8 cellular contexts compared by ENCODE assay signal in genomic region chr21:42227909-42228708, GRCh38. TPM values are rescaled to one million over a fixed set of nuclear protein-coding genes. Genes with fewer than 3 reads are reported as not detected.
DNase-seq lines count a peak whose midpoint lies in the region; ATAC-seq and TF ChIP-seq lines count a peak whose summit lies in the region.

No MANE protein-coding gene starts in this region.

- ATAC-seq in GM18498 (IDR thresholded peaks at IDR 0.05; ENCODE audit: unreplicated experiment) = peak; percentile 82
- ATAC-seq in right lobe of liver = peak; percentile 92 to 95 (median 94)

- POLR2A ChIA-PET in HEK293T (lab: Yijun Ruan, JAX) = no interaction called here

- H4K20me1 ChIP-seq in MM.1S (ENCODE audit: insufficient read depth, low read length) = no peaks in the 10 kb centered on the region

- 64% methylated on average over 6 of the region's 10 CpGs for WGBS in right lobe of liver (ENCODE audit: insufficient coverage, low coverage, low lambda C conversion rate, missing lambda C conversion rate)

- 0 out of 2 replicates have a peak overlapping the region, but pooled peaks have one; percentile 15 for H3K4me3 ChIP-seq in MM.1S (ENCODE audit: low read length)
- no peak overlapping the region for H3K4me3 ChIP-seq in right lobe of liver

- H3K27ac ChIP-seq in MM.1S (ENCODE audit: low read length) = peak overlapping the region; percentile 71
- H3K27ac ChIP-seq in cingulate gyrus (ENCODE audit: low read depth, low read length) = peak overlapping the region; percentile 19
- H3K27ac ChIP-seq in right lobe of liver = peak overlapping the region in 1 of 3 donors; percentile 21

- intact Hi-C loops in right lobe of liver (cut with DNase I) = no loop called here

- TF ChIP-seq CTCF in MM.1S (IDR thresholded peaks at IDR 0.05; ENCODE audit: low read length) (no peak), right lobe of liver (IDR thresholded peaks at IDR 0.05) (no peak)

- peak overlapping the region; percentile 52 for H2AFZ ChIP-seq in MM.1S (ENCODE audit: low read length)

- H3K79me2 ChIP-seq in MM.1S (ENCODE audit: low read length) = no peaks in the 10 kb centered on the region

- 0 out of 2 replicates have a peak, but pooled peaks cover 13% of the 10 kb centered on the region for H3K27me3 ChIP-seq in MM.1S (replicated peaks; ENCODE audit: insufficient read depth, low read length)
- H3K27me3 ChIP-seq in right lobe of liver = no peaks in the 10 kb centered on the region

- peak overlapping the region; percentile 71 for H3K4me2 ChIP-seq in MM.1S (ENCODE audit: low read depth, low read length)

- H3K9me3 ChIP-seq in MM.1S (replicated peaks; ENCODE audit: insufficient read depth, low read length) (no peaks in the 10 kb centered on the region), right lobe of liver (no peaks in the 10 kb centered on the region)

- CTCF ChIA-PET in HEK293T (lab: Yijun Ruan, JAX) = no interaction called here

- H3K9ac ChIP-seq in MM.1S (ENCODE audit: low read length) = peak overlapping the region; percentile 20; the same call in 1 of the 2 replicates

- H3F3A ChIP-seq in MM.1S (ENCODE audit: insufficient read depth, low read length) = peaks cover 26% of the 10 kb centered on the region

- no peaks in the 10 kb centered on the region for H3K9me2 ChIP-seq in MM.1S (replicated peaks; ENCODE audit: insufficient read depth, low read length)

- DNase-seq in HEK293T (ENCODE audit: extremely low spot score) (no peak), MM.1S (peak; percentile 96), right lobe of liver (peak; percentile 70 to 86 (median 86)), DMS79 treated with DMSO at 0.1 percent for 48 hours (lab: John Stamatoyannopoulos, UW) (no peak)
- DNase-seq in activated CD4-positive, alpha-beta T cell treated with anti-CD3 and anti-CD28 coated beads for 24 hours (ENCODE audit: low read depth in 2 of 2) = peak; percentile 83 to 88
- peak; percentile 78 for DNase-seq in stimulated activated CD8-positive, alpha-beta memory T cell treated with anti-CD3 and anti-CD28 coated beads, Interleukin-15, amount 100 ng/mL, for 1 hour (ENCODE audit: low read depth)

- H3K4me1 ChIP-seq in MM.1S (ENCODE audit: low read length) (peaks cover 33% of the 10 kb centered on the region), right lobe of liver (peaks cover 0 to 7% (median 2%) of the 10 kb centered on the region in 4 donors)

- H3K36me3 ChIP-seq in MM.1S (replicated peaks; ENCODE audit: insufficient read depth, low read length) (no peaks in the 10 kb centered on the region), right lobe of liver (no peaks in the 10 kb centered on the region)

- TF ChIP-seq POLR2A in right lobe of liver (IDR thresholded peaks at IDR 0.05) = no peak

TF ChIP-seq in HEK293T, 16 proteins besides CTCF, POLR2A, EP300 and RAD21:
- TF ChIP-seq, protein P1, sequence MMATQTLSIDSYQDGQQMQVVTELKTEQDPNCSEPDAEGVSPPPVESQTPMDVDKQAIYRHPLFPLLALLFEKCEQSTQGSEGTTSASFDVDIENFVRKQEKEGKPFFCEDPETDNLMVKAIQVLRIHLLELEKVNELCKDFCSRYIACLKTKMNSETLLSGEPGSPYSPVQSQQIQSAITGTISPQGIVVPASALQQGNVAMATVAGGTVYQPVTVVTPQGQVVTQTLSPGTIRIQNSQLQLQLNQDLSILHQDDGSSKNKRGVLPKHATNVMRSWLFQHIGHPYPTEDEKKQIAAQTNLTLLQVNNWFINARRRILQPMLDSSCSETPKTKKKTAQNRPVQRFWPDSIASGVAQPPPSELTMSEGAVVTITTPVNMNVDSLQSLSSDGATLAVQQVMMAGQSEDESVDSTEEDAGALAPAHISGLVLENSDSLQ (IDR thresholded peaks at IDR 0.05) = peak; percentile 74
- TF ChIP-seq L3MBTL2 (conservative IDR thresholded peaks at IDR 0.05) = no peak

RNA-seq across cellular contexts. Expression of gene ABCG1, which starts 9.2 kb away (rescaled TPM):
- 1 to 10 TPM; 3.3 to 9.8 (median 4.8) TPM for total RNA-seq in right lobe of liver

Comparison
In these comparisons a context has a peak if more than half of its experiments do, and no peak if none do; other contexts are left out.
1. DNase-seq: peak in MM.1S (single experiment), activated CD4-positive, alpha-beta T cell treated with anti-CD3 and anti-CD28 coated beads for 24 hours (2 of 2), right lobe of liver (3 of 3) and stimulated activated CD8-positive, alpha-beta memory T cell treated with anti-CD3 and anti-CD28 coated beads, Interleukin-15, amount 100 ng/mL, for 1 hour (single experiment); none in HEK293T (single experiment) and DMS79 treated with DMSO at 0.1 percent for 48 hours (single experiment).